ENCODE assay signal across 12 cellular contexts in the genomic region with DNA sequence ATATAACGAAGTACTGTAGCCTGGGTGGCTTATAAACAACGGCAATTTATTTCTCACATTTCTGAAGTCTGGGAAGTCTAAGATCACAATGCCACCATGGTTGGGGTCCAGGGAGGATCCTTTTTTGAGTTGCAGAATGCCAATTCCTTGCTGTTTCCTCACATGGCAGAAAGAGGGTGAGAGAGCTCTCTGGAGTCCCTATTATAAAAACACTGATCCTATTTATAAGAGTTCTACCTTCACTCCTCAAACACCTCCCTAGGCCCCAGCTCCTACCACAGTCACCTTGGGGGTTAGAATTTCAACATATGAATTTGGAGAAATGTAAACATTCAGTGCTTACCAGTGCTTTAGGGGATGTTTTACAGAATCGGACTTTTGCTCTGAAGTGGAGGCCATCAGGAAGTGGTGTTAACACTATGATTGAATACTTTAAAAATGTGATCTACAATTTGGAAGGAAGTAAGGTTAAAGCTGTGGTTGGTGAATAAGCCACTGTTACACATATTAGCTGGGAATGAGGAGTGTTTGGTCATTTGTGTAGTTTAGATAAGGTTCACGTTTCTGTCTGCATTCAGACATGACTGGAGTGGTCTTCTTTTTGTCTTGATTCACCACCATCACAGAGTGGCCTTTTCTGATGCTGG.
DNase-seq lines count a peak whose midpoint lies in the region; ATAC-seq and TF ChIP-seq lines count a peak whose summit lies in the region.
"Had no signal": no experiment of that assay in that cellular context is flagged by ENCODE, and none has a peak within 500 bp of the region (broad histone marks: within the 10 kb centered on the region; RNA-seq: fewer than 3 reads in every experiment).

No MANE protein-coding gene starts in this region.

- H4K91ac ChIP-seq in neuronal stem cell (ENCODE audit: low read depth, low read length, poor library complexity) = no peak overlapping the region

- in situ Hi-C loops in KBM-7 (cut with MboI; ENCODE audit: low pct_unique_long_range_greater_than_20kb, low sequenced_read_pairs) = no loop called here
- in situ Hi-C loops in GM13977 (cut with MboI; ENCODE audit: low pct_unique_long_range_greater_than_20kb, low sequenced_read_pairs, unreplicated experiment) = no loop called here

- H3K79me1 ChIP-seq in neuronal stem cell (ENCODE audit: low read depth, low read length) = no peaks in the 10 kb centered on the region

- H3K9me3 Mint-ChIP-seq in mesothelial cell of epicardium = no peaks in the 10 kb centered on the region

- no peak overlapping the region for H3K4ac ChIP-seq in neuronal stem cell (ENCODE audit: low read length)

- H3K14ac ChIP-seq in neuronal stem cell (ENCODE audit: low read length) = no peak overlapping the region

- no peak overlapping the region for H3K4me3 Mint-ChIP-seq in mesothelial cell of epicardium

- H3K4me3 ChIP-seq in BLaER1 treated with 17β-estradiol and CSF1 and Interleukin-3, amounts not matched to agents 10 nM and 100 nM = no peak overlapping the region
- no peak overlapping the region for H3K4me3 ChIP-seq in choroid plexus epithelial cell (ENCODE audit: low read depth, low read length)
- H3K4me3 ChIP-seq in neuronal stem cell (ENCODE audit: low read length in 2 of 2) = no peak overlapping the region
- H3K4me3 ChIP-seq: coronary artery had no signal

- H4K20me1 ChIP-seq in BLaER1 treated with 17β-estradiol and CSF1 and Interleukin-3, amounts not matched to agents 10 nM and 100 nM = no peaks in the 10 kb centered on the region

- no peak for ATAC-seq in activated CD4-positive, CD25-positive, alpha-beta regulatory T cell treated with anti-CD3 and anti-CD28 coated beads, Interleukin-2, amount 50 U/mL, for 24 hours

- H3K27me3 Mint-ChIP-seq in mesothelial cell of epicardium (ENCODE audit: low read depth) = no peaks in the 10 kb centered on the region

- no peak overlapping the region for H3K23ac ChIP-seq in neuronal stem cell (ENCODE audit: low read depth, low read length, poor library complexity)

- H3K9ac ChIP-seq in BLaER1 treated with 17β-estradiol and CSF1 and Interleukin-3, amounts not matched to agents 10 nM and 100 nM = no peak overlapping the region
- H3K9ac ChIP-seq in neuronal stem cell (ENCODE audit: low read depth, low read length, poor library complexity) = no peak overlapping the region

- no peak overlapping the region for H2AK5ac ChIP-seq in neuronal stem cell (ENCODE audit: low read depth, low read length)

- peak overlapping the region; percentile 4 for H3K27ac Mint-ChIP-seq in mesothelial cell of epicardium

- no peaks in the 10 kb centered on the region for H3K27me3 ChIP-seq in BLaER1 treated with 17β-estradiol and CSF1 and Interleukin-3, amounts not matched to agents 10 nM and 100 nM
- no peaks in the 10 kb centered on the region for H3K27me3 ChIP-seq in neuronal stem cell (ENCODE audit: control insufficient read depth in 3 of 3, insufficient read depth in 3 of 3, low read depth in 1 of 3, low read length in 3 of 3)

- no peaks in the 10 kb centered on the region for H3K36me3 ChIP-seq in BLaER1 treated with 17β-estradiol and CSF1 and Interleukin-3, amounts not matched to agents 10 nM and 100 nM
- no peaks in the 10 kb centered on the region for H3K36me3 ChIP-seq in neuronal stem cell (replicated peaks in 1 of 2; ENCODE audit: control insufficient read depth in 2 of 2, insufficient read depth in 2 of 2, low read length in 2 of 2)

- DNase-seq in KBM-7 (peak; percentile 23), choroid plexus epithelial cell (ENCODE audit: low read depth) (peak; percentile 92), mesothelial cell of epicardium (ENCODE audit: low spot score in 2 of 2, unreplicated experiment in 2 of 2) (no peak), neuronal stem cell (ENCODE audit: low spot score) (no peak), GM13977 (ENCODE audit: low spot score) (no peak)
- DNase-seq in activated CD4-positive, CD25-positive, alpha-beta regulatory T cell treated with anti-CD3 and anti-CD28 coated beads, Interleukin-2, amount 50 U/mL, for 72 hours = no peak
- DNase-seq: DMS79 treated with DMSO at 0.1 percent for 48 hours; NCI-H2227 treated with DMSO at 0.1 percent for 48 hours; stimulated activated naive CD4-positive, alpha-beta T cell treated with Interleukin-2 at 50 U/mL for 16 hours had no signal

- H2AFZ ChIP-seq in neuronal stem cell (ENCODE audit: low read length) = no peak overlapping the region

- H2BK120ac ChIP-seq in neuronal stem cell (ENCODE audit: low read depth, low read length) = no peak overlapping the region

- H3K36me3 Mint-ChIP-seq in mesothelial cell of epicardium = no peaks in the 10 kb centered on the region

- H3K9me3 ChIP-seq in BLaER1 treated with 17β-estradiol and CSF1 and Interleukin-3, amounts not matched to agents 10 nM and 100 nM (replicated peaks in 1 of 11) = no peaks in the 10 kb centered on the region
- no peaks in the 10 kb centered on the region for H3K9me3 ChIP-seq in neuronal stem cell (replicated peaks in 1 of 2; ENCODE audit: control insufficient read depth in 2 of 2, insufficient read depth in 1 of 2, low read depth in 1 of 2, low read length in 2 of 2)

- H3K18ac ChIP-seq in neuronal stem cell (ENCODE audit: low read length) = no peak overlapping the region

- peak overlapping the region in 7 of 11 experiments; percentile 18 to 41 (median 25); a peak in 9 of 22 replicates for H3K4me2 ChIP-seq in BLaER1 treated with 17β-estradiol and CSF1 and Interleukin-3, amounts not matched to agents 10 nM and 100 nM
- H3K4me2 ChIP-seq in neuronal stem cell (ENCODE audit: insufficient read depth, low read length, poor library complexity, severe bottlenecking) = no peak overlapping the region

- WGBS in neuronal stem cell (ENCODE audit: extremely low coverage in 2 of 2, insufficient read length in 2 of 2, insufficient replicate concordance in 1 of 2), 2 donors = no CpG with 5 or more reads among the region's 4 CpGs

- H3K27ac ChIP-seq in BLaER1 treated with 17β-estradiol and CSF1 and Interleukin-3, amounts not matched to agents 10 nM and 100 nM = no peak overlapping the region
- no peak overlapping the region for H3K27ac ChIP-seq in neuronal stem cell (replicated peaks; ENCODE audit: low read length)
- H3K27ac ChIP-seq: coronary artery had no signal

- no peak for TF ChIP-seq CTCF in choroid plexus epithelial cell (conservative IDR thresholded peaks at IDR 0.05; ENCODE audit: low read depth, low read length)
- no peak for TF ChIP-seq CTCF in mesothelial cell of epicardium (IDR thresholded peaks at IDR 0.05; ENCODE audit: unreplicated experiment)
- no peak for TF ChIP-seq CTCF in GM13977 (IDR thresholded peaks at IDR 0.05; ENCODE audit: extremely low read depth, insufficient read depth, missing control alignments)

- H3K4me1 ChIP-seq in BLaER1 treated with 17β-estradiol and CSF1 and Interleukin-3, amounts not matched to agents 10 nM and 100 nM = peaks cover 0 to 13% (median 8%) of the 10 kb centered on the region in 10 experiments; a peak in 11 of 20 replicates
- peaks cover 2 to 3% of the 10 kb centered on the region in 2 donors for H3K4me1 ChIP-seq in neuronal stem cell (ENCODE audit: control insufficient read depth in 2 of 2, insufficient read depth in 1 of 2, low read depth in 1 of 2, low read length in 2 of 2)

- H4K8ac ChIP-seq in neuronal stem cell (ENCODE audit: low read depth, low read length) = no peak overlapping the region

- H2BK15ac ChIP-seq in neuronal stem cell (ENCODE audit: low read length) = no peak overlapping the region

- H2BK12ac ChIP-seq in neuronal stem cell (ENCODE audit: low read length) = no peak overlapping the region

- H2BK5ac ChIP-seq in neuronal stem cell (ENCODE audit: low read length) = no peak overlapping the region

- H3K4me1 Mint-ChIP-seq in mesothelial cell of epicardium = peaks cover 42% of the 10 kb centered on the region

Comparison
In these comparisons a context has a peak if more than half of its experiments do, and no peak if none do; other contexts are left out.
1. DNase-seq: peak in KBM-7 (single experiment) and choroid plexus epithelial cell (single experiment); none in mesothelial cell of epicardium (0 of 2), neuronal stem cell (single experiment), GM13977 (single experiment) and activated CD4-positive, CD25-positive, alpha-beta regulatory T cell treated with anti-CD3 and anti-CD28 coated beads, Interleukin-2, amount 50 U/mL, for 72 hours (single experiment).